ENCODE assay signal across 18 cellular contexts in genomic region chr2:166418853-166419615, GRCh38. TPM values are rescaled to one million over a fixed set of nuclear protein-coding genes. Genes with fewer than 3 reads are reported as not detected.
"Had no signal": no experiment of that assay in that cellular context is flagged by ENCODE, and none has a peak within 500 bp of the region (broad histone marks: within the 10 kb centered on the region; RNA-seq: fewer than 3 reads in every experiment).

No MANE protein-coding gene starts in this region.

- ATAC-seq: gastrocnemius medialis; stimulated activated naive CD8-positive, alpha-beta T cell treated with anti-CD3 and anti-CD28 coated beads, Interleukin-15, Interleukin-2, amounts not matched to agents 100 U/mL and 50 U/mL, for 24 hours had no signal

- H3K4me3 Mint-ChIP-seq: activated naive CD4-positive, alpha-beta T cell treated with anti-CD3 and anti-CD28 coated beads, Interleukin-2, amount 50 U/mL, for 24 hours; nephron progenitor cell had no signal

- H3K4me3 ChIP-seq: ascending aorta, coronary artery, gastrocnemius medialis, left ventricle myocardium inferior, tibial artery had no signal

- H3K27me3 Mint-ChIP-seq: activated naive CD4-positive, alpha-beta T cell treated with anti-CD3 and anti-CD28 coated beads, Interleukin-2, amount 50 U/mL, for 24 hours had no signal

- H3K4me1 Mint-ChIP-seq: activated naive CD4-positive, alpha-beta T cell treated with anti-CD3 and anti-CD28 coated beads, Interleukin-2, amount 50 U/mL, for 24 hours; nephron progenitor cell had no signal

- H3K36me3 ChIP-seq: ascending aorta, gastrocnemius medialis, left ventricle myocardium inferior, tibial artery had no signal

- H3K4me1 ChIP-seq: ascending aorta, gastrocnemius medialis, left ventricle myocardium inferior, tibial artery had no signal

- H3K9me3 Mint-ChIP-seq: activated naive CD4-positive, alpha-beta T cell treated with anti-CD3 and anti-CD28 coated beads, Interleukin-2, amount 50 U/mL, for 24 hours; nephron progenitor cell had no signal

- H3K27me3 ChIP-seq: ascending aorta, gastrocnemius medialis, tibial artery had no signal

- H3K27ac Mint-ChIP-seq: activated naive CD4-positive, alpha-beta T cell treated with anti-CD3 and anti-CD28 coated beads, Interleukin-2, amount 50 U/mL, for 24 hours had no signal

- H3K36me3 Mint-ChIP-seq: activated naive CD4-positive, alpha-beta T cell treated with anti-CD3 and anti-CD28 coated beads, Interleukin-2, amount 50 U/mL, for 24 hours had no signal

- H3K27ac ChIP-seq: ascending aorta, coronary artery, gastrocnemius medialis, left ventricle myocardium inferior, tibial artery had no signal

- DNase-seq: activated CD4-positive, alpha-beta T cell treated with anti-CD3 and anti-CD28 coated beads, Interleukin-2, amount 50 U/mL, for 4 hours; activated gamma-delta T cell; gastrocnemius medialis; head of caudate nucleus; left ventricle myocardium inferior; midbrain; nephron progenitor cell; nucleus accumbens; retina; stimulated activated CD4-positive, alpha-beta T cell treated with anti-CD3 and anti-CD28 coated beads, Interleukin-2, amount 100 ng/mL, for 24 hours; stimulated activated naive CD8-positive, alpha-beta T cell treated with anti-CD3 and anti-CD28 coated beads, Interleukin-15, Interleukin-2, amounts not matched to agents 100 U/mL and 50 U/mL, for 24 hours; substantia nigra; T1000; tibial artery had no signal

- H3K9me3 ChIP-seq: ascending aorta, gastrocnemius medialis, tibial artery had no signal

RNA-seq across cellular contexts. Expression of gene SCN9A, which starts 43.3 kb away (rescaled TPM):
- total RNA-seq: activated CD8-positive, alpha-beta memory T cell treated with anti-CD3 and anti-CD28 coated beads for 36 hours had no signal
